In the genomic region with DNA sequence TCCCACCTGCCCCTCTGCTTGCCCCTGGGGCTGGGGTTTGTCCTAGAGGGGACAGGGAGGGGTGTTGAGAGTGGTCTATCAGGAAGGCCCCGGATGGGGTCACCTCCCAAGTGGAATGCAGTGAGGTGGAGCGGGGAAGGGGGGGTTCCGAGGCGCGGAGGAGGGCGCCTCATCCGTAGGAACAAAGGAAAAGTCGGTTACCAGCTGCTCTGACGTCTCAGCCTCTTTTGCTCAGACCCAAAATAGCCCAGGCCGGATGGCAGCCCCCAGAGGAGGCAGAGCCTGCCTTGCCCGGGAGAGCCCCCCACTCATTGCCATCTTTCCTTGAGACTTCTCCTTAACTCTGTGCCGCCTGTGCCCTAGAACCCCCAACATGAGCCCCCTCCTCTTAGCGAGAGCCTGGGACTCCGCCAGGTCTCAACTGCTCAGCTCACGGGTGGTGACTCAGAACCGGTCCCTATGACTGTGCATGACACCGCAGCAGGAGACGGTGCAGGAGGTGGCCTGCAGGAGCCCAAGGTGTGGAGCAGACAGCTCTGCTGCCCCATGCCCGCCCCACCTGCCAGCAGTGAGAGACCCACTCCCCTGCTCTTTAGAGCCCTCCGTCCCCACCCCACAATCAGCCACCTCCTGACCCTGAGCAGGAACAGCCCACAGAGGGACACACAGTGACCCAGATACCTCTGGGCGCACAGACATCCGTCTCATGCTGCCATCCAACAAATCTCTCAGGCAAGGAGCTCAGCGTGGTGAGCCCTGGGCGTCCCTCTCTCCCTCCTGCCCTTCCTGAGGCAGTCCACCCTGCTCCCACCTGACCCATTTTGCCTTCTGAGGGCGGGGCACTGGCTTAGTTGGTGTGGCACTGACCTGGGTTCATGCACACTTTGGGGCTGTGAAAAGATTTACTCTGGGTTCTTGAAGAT, we compare ENCODE assay signal across 1 cellular context.
TF ChIP-seq lines count a peak whose summit lies in the region.

No MANE protein-coding gene starts in this region.

TF ChIP-seq in IMR-90, 13 proteins besides CTCF, POLR2A, EP300 and RAD21 (continued from another document):
- no peak for TF ChIP-seq CEBPB (IDR thresholded peaks at IDR 0.05; ENCODE audit: low read depth, low read length)
- no peak for TF ChIP-seq MXI1 (IDR thresholded peaks at IDR 0.05; ENCODE audit: borderline replicate concordance, low read depth, low read length)
- TF ChIP-seq MAFK (IDR thresholded peaks at IDR 0.05; ENCODE audit: low read depth, low read length): no peak
- TF ChIP-seq CHD1 (IDR thresholded peaks at IDR 0.05; ENCODE audit: low read depth, low read length): no peak
- no peak for TF ChIP-seq RCOR1 (IDR thresholded peaks at IDR 0.05; ENCODE audit: insufficient replicate concordance, low read length)
- 0 out of 2 replicates have a peak, but pooled peaks have one; percentile 23 for TF ChIP-seq FOS (IDR thresholded peaks at IDR 0.05; ENCODE audit: low read depth, low read length)
- TF ChIP-seq, protein P1, sequence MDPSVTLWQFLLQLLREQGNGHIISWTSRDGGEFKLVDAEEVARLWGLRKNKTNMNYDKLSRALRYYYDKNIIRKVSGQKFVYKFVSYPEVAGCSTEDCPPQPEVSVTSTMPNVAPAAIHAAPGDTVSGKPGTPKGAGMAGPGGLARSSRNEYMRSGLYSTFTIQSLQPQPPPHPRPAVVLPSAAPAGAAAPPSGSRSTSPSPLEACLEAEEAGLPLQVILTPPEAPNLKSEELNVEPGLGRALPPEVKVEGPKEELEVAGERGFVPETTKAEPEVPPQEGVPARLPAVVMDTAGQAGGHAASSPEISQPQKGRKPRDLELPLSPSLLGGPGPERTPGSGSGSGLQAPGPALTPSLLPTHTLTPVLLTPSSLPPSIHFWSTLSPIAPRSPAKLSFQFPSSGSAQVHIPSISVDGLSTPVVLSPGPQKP (IDR thresholded peaks at IDR 0.05; ENCODE audit: borderline replicate concordance, low read depth, low read length): no peak
- TF ChIP-seq BHLHE40 (IDR thresholded peaks at IDR 0.05; ENCODE audit: low read depth, low read length): 0 out of 2 replicates have a peak, but pooled peaks have one; percentile 27
- no peak for TF ChIP-seq NFE2L2 (IDR thresholded peaks at IDR 0.05; ENCODE audit: low read depth, low read length)
- TF ChIP-seq MAZ (IDR thresholded peaks at IDR 0.05; ENCODE audit: borderline replicate concordance, low read depth, low read length): no peak
TF ChIP-seq in IMR-90: peak in this region for 2.
